ENCODE assay signal across 23 cellular contexts in genomic region chrX:29432534-29432933, GRCh38.
"Had no signal": no experiment of that assay in that cellular context is flagged by ENCODE, and none has a peak within 500 bp of the region (broad histone marks: within the 10 kb centered on the region; RNA-seq: fewer than 3 reads in every experiment).

No MANE protein-coding gene starts in this region.

- DNase-seq: dermis blood vessel endothelial cell; effector memory CD4-positive, alpha-beta T cell; heart left ventricle; kidney glomerular epithelial cell; left ventricle myocardium superior; lower lobe of right lung; mucosa of descending colon; naive B cell; right lobe of liver; small intestine; stimulated activated CD4-positive, alpha-beta T cell treated with anti-CD3 and anti-CD28 coated beads, Interleukin-15, amount 100 ng/mL, for 24 hours; stimulated activated CD4-positive, alpha-beta T cell treated with anti-CD3 and anti-CD28 coated beads, Interleukin-2, amount 100 ng/mL, for 48 hours; stimulated activated naive B cell treated with anti-CD40 and anti-IgM and Interleukin-4, amounts not matched to agents 10 μg/mL and 1 μg/mL and 100 μg/mL, for 72 hours; upper lobe of left lung had no signal

- H3K27ac ChIP-seq: coronary artery, gastroesophageal sphincter, heart left ventricle, hepatocyte, lower lobe of right lung, neutrophil, parathyroid adenoma, right lobe of liver, thoracic aorta, tibial nerve, upper lobe of left lung had no signal

- H3K27me3 ChIP-seq: gastroesophageal sphincter, heart left ventricle, hepatocyte, neutrophil, right lobe of liver, tibial nerve, upper lobe of left lung had no signal

- H2AFZ ChIP-seq: hepatocyte, parathyroid adenoma had no signal

- FAIRE-seq: small intestine, urothelium cell line had no signal

- H3K4me3 ChIP-seq: coronary artery, gastroesophageal sphincter, heart left ventricle, hepatocyte, lower lobe of right lung, mucosa of descending colon, right lobe of liver, thoracic aorta, tibial nerve, upper lobe of left lung had no signal

- H3K79me2 ChIP-seq: hepatocyte, parathyroid adenoma had no signal

- H3K4me1 ChIP-seq: gastroesophageal sphincter, heart left ventricle, lower lobe of right lung, parathyroid adenoma, right lobe of liver, tibial nerve, upper lobe of left lung had no signal

- H3K9ac ChIP-seq: parathyroid adenoma had no signal

- H3K36me3 ChIP-seq: gastroesophageal sphincter, heart left ventricle, lower lobe of right lung, neutrophil, right lobe of liver, thoracic aorta, tibial nerve, upper lobe of left lung had no signal

- H3K4me2 ChIP-seq: hepatocyte had no signal

- H3K9me3 ChIP-seq: gastroesophageal sphincter, lower lobe of right lung, mucosa of descending colon, neutrophil, thoracic aorta, tibial nerve, upper lobe of left lung had no signal

- ATAC-seq: gastroesophageal sphincter; heart left ventricle; left ventricle myocardium superior; lower lobe of right lung; mucosa of descending colon; natural killer cell treated with Interleukin-12 subunit alpha and Interleukin-12 subunit beta and Interleukin-15 and Interleukin-18, amount 100 ng/mL, for 72 hours; right lobe of liver; stimulated activated naive B cell treated with anti-CD40 and anti-IgM and Interleukin-4, amounts not matched to agents 10 μg/mL and 1 μg/mL and 100 μg/mL, for 72 hours had no signal
